In the genomic region with DNA sequence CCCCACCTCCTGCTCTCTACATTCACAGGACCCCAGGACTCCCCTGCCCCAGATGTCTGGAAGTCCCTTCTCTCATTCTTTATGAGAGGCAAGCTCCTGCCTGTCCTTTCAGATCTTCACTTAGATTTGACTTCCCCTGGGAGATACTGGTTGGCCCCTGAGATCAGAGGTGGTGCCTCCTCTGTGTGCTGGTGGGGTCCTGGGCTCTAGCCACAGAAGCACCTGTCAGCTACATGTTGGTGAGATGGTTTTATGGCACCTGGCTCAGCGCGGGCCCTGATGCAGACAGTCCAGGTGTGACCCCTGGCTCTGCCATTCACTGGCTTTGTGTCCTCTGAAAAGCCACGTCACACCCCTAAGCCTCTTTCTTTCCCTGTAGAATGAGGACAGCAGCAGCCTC, we compare ENCODE assay signal across 20 cellular contexts.
DNase-seq lines count a peak whose midpoint lies in the region; ATAC-seq and TF ChIP-seq lines count a peak whose summit lies in the region.
"Had no signal": no experiment of that assay in that cellular context is flagged by ENCODE, and none has a peak within 500 bp of the region (broad histone marks: within the 10 kb centered on the region; RNA-seq: fewer than 3 reads in every experiment).

No MANE protein-coding gene starts in this region.

- H2AFZ ChIP-seq in IMR-90 (replicated peaks; ENCODE audit: low read length, poor library complexity) = no peak overlapping the region

- no peak overlapping the region for H2AK9ac ChIP-seq in IMR-90 (replicated peaks; ENCODE audit: low read depth, low read length, poor library complexity)

- no peak overlapping the region for H3K4me2 ChIP-seq in IMR-90 (ENCODE audit: low read depth, low read length)

- H3K9me3 ChIP-seq in IMR-90 (ENCODE audit: control insufficient read depth, insufficient read depth, low read length) = no peaks in the 10 kb centered on the region
- H3K9me3 ChIP-seq in T-helper 17 cell (ENCODE audit: control insufficient read depth, low read length, poor library complexity, severe bottlenecking) = no peaks in the 10 kb centered on the region
- no peaks in the 10 kb centered on the region for H3K9me3 ChIP-seq in mucosa of descending colon
- no peaks in the 10 kb centered on the region for H3K9me3 ChIP-seq in left lung
- H3K9me3 ChIP-seq: A549, gastrocnemius medialis, lower lobe of right lung, Peyer's patch, prostate gland, spleen had no signal

- H2BK20ac ChIP-seq in IMR-90 (ENCODE audit: low read depth, low read length) = 0 out of 2 replicates have a peak overlapping the region, but pooled peaks have one; percentile 12

- DNase-seq in T-helper 2 cell treated with Interferon-gamma antibody and Interleukin-4, amounts not matched to agents 5 μg/mL and 100 μg/mL, for 36 hours (ENCODE audit: low spot score) = no peak
- DNase-seq in T-helper 2 cell (no peak), IMR-90 (no peak), T-helper 17 cell (no peak), mucosa of descending colon (no peak), left lung (no peak), C1 segment of cervical spinal cord (lab: John Stamatoyannopoulos, UW) (no peak)
- DNase-seq in effector CD8-positive, alpha-beta T cell (lab: John Stamatoyannopoulos, UW) = no peak
- DNase-seq: activated T-cell treated with anti-CD3 and anti-CD28 coated beads, Interleukin-2, amount 50 U/mL, for 72 hours; gastrocnemius medialis; HFFc6; lower lobe of right lung; naive thymus-derived CD8-positive, alpha-beta T cell; NCI-H1436; Peyer's patch; spleen; stimulated activated naive CD4-positive, alpha-beta T cell treated with Interleukin-2 at 50 U/mL for 16 hours; SW 1271 had no signal

- H2BK5ac ChIP-seq in IMR-90 (ENCODE audit: low read depth, low read length, poor library complexity, severe bottlenecking) = no peak overlapping the region

- no TSS peak for BruUV-seq in IMR-90 (replicated peaks; lab: Mats Ljungman, UMichigan)

- peaks cover 7% of the 10 kb centered on the region for H3K36me3 Mint-ChIP-seq in T-helper 2 cell treated with Interferon-gamma antibody and Interleukin-4, amounts not matched to agents 5 μg/mL and 100 μg/mL, for 36 hours (ENCODE audit: low read depth)
- H3K36me3 Mint-ChIP-seq in T-helper 17 cell (ENCODE audit: low read depth) = peaks cover 2% of the 10 kb centered on the region

- H3K18ac ChIP-seq in IMR-90 (ENCODE audit: low read depth, low read length) = no peak overlapping the region

- no peak overlapping the region for H2AK5ac ChIP-seq in IMR-90 (ENCODE audit: low read depth, low read length)

- H3K23ac ChIP-seq in IMR-90 (ENCODE audit: low read depth, low read length) = no peak overlapping the region

- no peak overlapping the region for H3K9ac ChIP-seq in IMR-90 (ENCODE audit: low read depth, low read length)

- peaks cover 67% of the 10 kb centered on the region for H3K4me1 Mint-ChIP-seq in T-helper 2 cell treated with Interferon-gamma antibody and Interleukin-4, amounts not matched to agents 5 μg/mL and 100 μg/mL, for 36 hours (ENCODE audit: low read depth)
- peaks cover 60% of the 10 kb centered on the region for H3K4me1 Mint-ChIP-seq in T-helper 17 cell

- in situ Hi-C loops in IMR-90 (cut with MboI; ENCODE audit: low sequenced_read_pairs) = no loop called here

- H4K8ac ChIP-seq in IMR-90 (ENCODE audit: low read depth in 2 of 2, low read length in 2 of 2) = no peak overlapping the region

- peak overlapping the region; percentile 55 for H3K4me3 Mint-ChIP-seq in T-helper 2 cell treated with Interferon-gamma antibody and Interleukin-4, amounts not matched to agents 5 μg/mL and 100 μg/mL, for 36 hours
- peak overlapping the region; percentile 67 for H3K4me3 Mint-ChIP-seq in T-helper 17 cell
- H3K4me3 Mint-ChIP-seq: HFFc6 had no signal

- peaks cover under 1% of the 10 kb centered on the region; the same call in 1 of the 2 replicates for H4K20me1 ChIP-seq in IMR-90 (ENCODE audit: insufficient read depth, low read length)

- TF ChIP-seq RAD21 in IMR-90 (IDR thresholded peaks at IDR 0.05; ENCODE audit: low read length) = no peak

- no peak overlapping the region; the same call in 1 of the 2 replicates for H3K4ac ChIP-seq in IMR-90 (ENCODE audit: low read depth, low read length)

- TF ChIP-seq POLR2A in IMR-90 (IDR thresholded peaks at IDR 0.05; ENCODE audit: low read depth, low read length) = no peak

- H3K56ac ChIP-seq in IMR-90 (ENCODE audit: extremely low read depth, insufficient read depth, low read length) = no peak overlapping the region

- H2BK15ac ChIP-seq in IMR-90 (ENCODE audit: low read depth, low read length) = 0 out of 3 replicates have a peak overlapping the region, but pooled peaks have one; percentile 30

- POLR2A ChIA-PET in IMR-90 (lab: Charles Lee; ENCODE audit: unreplicated experiment) = no interaction called here

- CTCF ChIA-PET in IMR-90 (lab: Yijun Ruan, JAX) = no interaction called here

- peak overlapping the region; percentile 72 for H3K27ac Mint-ChIP-seq in T-helper 2 cell treated with Interferon-gamma antibody and Interleukin-4, amounts not matched to agents 5 μg/mL and 100 μg/mL, for 36 hours
- H3K27ac Mint-ChIP-seq in T-helper 17 cell = peak overlapping the region; percentile 90
- H3K27ac Mint-ChIP-seq: activated T-cell treated with anti-CD3 and anti-CD28 coated beads, Interleukin-2, amount 50 U/mL, for 72 hours; HFFc6 had no signal

- H3K9me1 ChIP-seq in IMR-90 (ENCODE audit: insufficient read depth, low read length) = peaks cover 10% of the 10 kb centered on the region

- no peak overlapping the region; the same call in 1 of the 2 replicates for H4K91ac ChIP-seq in IMR-90 (ENCODE audit: insufficient read depth, low read depth, low read length)

- peaks cover 2% of the 10 kb centered on the region for H3K27me3 ChIP-seq in IMR-90 (ENCODE audit: control insufficient read depth, insufficient read depth, low read length)
- H3K27me3 ChIP-seq in left lung = no peaks in the 10 kb centered on the region
- H3K27me3 ChIP-seq: gastrocnemius medialis, Peyer's patch had no signal

- no peak overlapping the region for H4K5ac ChIP-seq in IMR-90 (ENCODE audit: low read depth, low read length)

- H2BK120ac ChIP-seq in IMR-90 (ENCODE audit: low read depth, low read length) = no peak overlapping the region

- dilution Hi-C loops in IMR-90 (cut with HindIII; ENCODE audit: low sequenced_read_pairs, unreplicated experiment) = no loop called here

- H3K9me3 Mint-ChIP-seq in T-helper 2 cell treated with Interferon-gamma antibody and Interleukin-4, amounts not matched to agents 5 μg/mL and 100 μg/mL, for 36 hours = peaks cover 4% of the 10 kb centered on the region
- H3K9me3 Mint-ChIP-seq: activated T-cell treated with anti-CD3 and anti-CD28 coated beads, Interleukin-2, amount 50 U/mL, for 72 hours; HFFc6 had no signal

- intact Hi-C loops in IMR-90 (cut with micrococcal nuclease) (no loop called here), mucosa of descending colon (cut with DNase I, micrococcal nuclease) (no loop called here), left lung (cut with DNase I) (no loop called here)

- H3K4me3 ChIP-seq in IMR-90 (ENCODE audit: insufficient read depth, low read depth, low read length) = no peak overlapping the region
- H3K4me3 ChIP-seq in mucosa of descending colon = no peak overlapping the region
- no peak overlapping the region for H3K4me3 ChIP-seq in left lung
- H3K4me3 ChIP-seq: A549, gastrocnemius medialis, lower lobe of right lung, Peyer's patch, prostate gland, spleen had no signal

- TF ChIP-seq CTCF in IMR-90 (conservative IDR thresholded peaks at IDR 0.05; ENCODE audit: low read depth, low read length) (no peak), mucosa of descending colon (IDR thresholded peaks at IDR 0.05) (no peak), left lung (IDR thresholded peaks at IDR 0.05) (no peak)

- H3K36me3 ChIP-seq in IMR-90 (ENCODE audit: control insufficient read depth, insufficient read depth, low read length) (no peaks in the 10 kb centered on the region), mucosa of descending colon (ENCODE audit: low read depth) (no peaks in the 10 kb centered on the region), left lung (no peaks in the 10 kb centered on the region)
- H3K36me3 ChIP-seq: gastrocnemius medialis, lower lobe of right lung, Peyer's patch, prostate gland, spleen had no signal

- H3K79me1 ChIP-seq in IMR-90 (ENCODE audit: low read depth in 1 of 2, low read length in 2 of 2) = no peaks in the 10 kb centered on the region

- H3K14ac ChIP-seq in IMR-90 (replicated peaks; ENCODE audit: low read depth, low read length) = no peak overlapping the region

- ATAC-seq in IMR-90 (ENCODE audit: low read depth) (no peak), T-helper 17 cell (no peak), mucosa of descending colon (peak; percentile 40), left lung (no peak)
- ATAC-seq: A549; gastrocnemius medialis; naive thymus-derived CD8-positive, alpha-beta T cell had no signal

- no CpG with 5 or more reads among the region's 3 CpGs for WGBS in IMR-90 (ENCODE audit: extremely low coverage in 2 of 2, insufficient read length in 1 of 2), 2 experiments

- H3K27me3 Mint-ChIP-seq in T-helper 2 cell treated with Interferon-gamma antibody and Interleukin-4, amounts not matched to agents 5 μg/mL and 100 μg/mL, for 36 hours (ENCODE audit: low read depth) = peaks cover 13% of the 10 kb centered on the region
- no peaks in the 10 kb centered on the region for H3K27me3 Mint-ChIP-seq in T-helper 17 cell

- H3K4me1 ChIP-seq in IMR-90 (ENCODE audit: control insufficient read depth, insufficient read depth, low read length) = peaks cover 7% of the 10 kb centered on the region
- peaks cover 10% of the 10 kb centered on the region for H3K4me1 ChIP-seq in mucosa of descending colon (ENCODE audit: low read depth)
- H3K4me1 ChIP-seq in left lung = peaks cover 0 to 71% of the 10 kb centered on the region in 2 donors
- H3K4me1 ChIP-seq: gastrocnemius medialis, prostate gland had no signal

- no peak overlapping the region for H3K27ac ChIP-seq in IMR-90 (ENCODE audit: insufficient read depth, low read length)
- H3K27ac ChIP-seq in left lung = no peak overlapping the region
- H3K27ac ChIP-seq: A549, gastrocnemius medialis, lower lobe of right lung, prostate gland had no signal

TF ChIP-seq in IMR-90, 13 proteins besides CTCF, POLR2A, EP300 and RAD21 (continues in another document):
- TF ChIP-seq RFX5 (IDR thresholded peaks at IDR 0.05; ENCODE audit: low read depth, low read length) = no peak
- no peak for TF ChIP-seq BHLHE40 (IDR thresholded peaks at IDR 0.05; ENCODE audit: low read depth, low read length)
- TF ChIP-seq RCOR1 (IDR thresholded peaks at IDR 0.05; ENCODE audit: insufficient replicate concordance, low read length) = no peak
- no peak for TF ChIP-seq USF2 (IDR thresholded peaks at IDR 0.05; ENCODE audit: low read depth, low read length)
- TF ChIP-seq NFE2L2 (IDR thresholded peaks at IDR 0.05; ENCODE audit: low read depth, low read length) = no peak
- no peak for TF ChIP-seq CHD1 (IDR thresholded peaks at IDR 0.05; ENCODE audit: low read depth, low read length)
